ENCODE assay signal across 7 cellular contexts in the genomic region with DNA sequence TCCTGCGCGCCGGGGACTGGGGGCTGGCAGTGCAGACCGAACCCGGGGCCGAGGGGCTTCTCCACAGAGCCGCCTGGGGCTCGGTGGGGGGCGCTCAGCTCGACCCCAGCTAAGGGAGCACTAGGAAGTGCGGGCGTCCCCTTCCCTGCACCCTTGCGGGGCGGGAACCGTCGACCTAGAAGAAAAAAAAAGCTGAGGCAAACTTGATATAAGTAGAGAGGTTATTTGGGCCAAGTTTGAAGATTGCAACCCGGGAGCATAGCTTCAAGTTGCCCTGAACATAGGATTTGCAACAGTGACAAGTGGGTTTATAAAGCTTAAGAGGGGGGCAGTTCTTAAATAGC. TPM values are rescaled to one million over a fixed set of nuclear protein-coding genes. Genes with fewer than 3 reads are reported as not detected.
A peak's percentile ranks its signal among the peaks of the same experiment; 100 is the strongest.
DNase-seq lines count a peak whose midpoint lies in the region; ATAC-seq and TF ChIP-seq lines count a peak whose summit lies in the region.
"Not testable (repeated sequence)": the region's sequence is repeated elsewhere in the genome, so short reads cannot be mapped to it uniquely, and the experiment has no call there.

No MANE protein-coding gene starts in this region.

- not testable (repeated sequence) for DNase-seq in CD8-positive, alpha-beta T cell; RWPE2 (ENCODE audit: low spot score); central memory CD8-positive, alpha-beta T cell (ENCODE audit: low spot score in 2 of 2); naive thymus-derived CD4-positive, alpha-beta T cell

- not testable (repeated sequence) for H3K27me3 ChIP-seq in CD8-positive, alpha-beta T cell (ENCODE audit: insufficient read depth, low read length); RWPE2 (ENCODE audit: insufficient read depth, poor library complexity, severe bottlenecking); naive thymus-derived CD4-positive, alpha-beta T cell (ENCODE audit: control insufficient read depth in 2 of 2, insufficient read depth in 2 of 2, low read length in 2 of 2)

- not testable (repeated sequence) for H3K27ac ChIP-seq in CD8-positive, alpha-beta T cell (ENCODE audit: low read depth, low read length); RWPE2 (ENCODE audit: poor library complexity, severe bottlenecking); naive thymus-derived CD4-positive, alpha-beta T cell (ENCODE audit: low read depth, low read length)

- not testable (repeated sequence) for H3K36me3 ChIP-seq in CD8-positive, alpha-beta T cell (ENCODE audit: insufficient read depth, low read length); RWPE2 (ENCODE audit: low read depth); naive thymus-derived CD4-positive, alpha-beta T cell (ENCODE audit: control insufficient read depth in 2 of 3, insufficient read depth in 3 of 3, low read length in 3 of 3)

- not testable (repeated sequence) for H3K4me3 ChIP-seq in CD8-positive, alpha-beta T cell (ENCODE audit: low read depth, low read length); RWPE2 (ENCODE audit: severe bottlenecking); naive thymus-derived CD4-positive, alpha-beta T cell (ENCODE audit: low read length)

- TF ChIP-seq CTCF in CD8-positive, alpha-beta T cell (IDR thresholded peaks at IDR 0.05); RWPE2 (IDR thresholded peaks at IDR 0.05; ENCODE audit: poor library complexity, severe bottlenecking): not testable (repeated sequence)

- H3K4me1 Mint-ChIP-seq in CD8-positive, alpha-beta T cell (ENCODE audit: low read depth); central memory CD8-positive, alpha-beta T cell; naive thymus-derived CD4-positive, alpha-beta T cell: not testable (repeated sequence)

- H3K9me3 Mint-ChIP-seq in CD8-positive, alpha-beta T cell; central memory CD8-positive, alpha-beta T cell; naive thymus-derived CD4-positive, alpha-beta T cell: not testable (repeated sequence)

- CTCF ChIA-PET in CD8-positive, alpha-beta T cell (lab: Charles Lee); naive thymus-derived CD4-positive, alpha-beta T cell (lab: Charles Lee): not testable (repeated sequence)

- ATAC-seq in CD8-positive, alpha-beta T cell, result peak; percentile 34
- peak; percentile 28 for ATAC-seq in GM21528 (IDR thresholded peaks at IDR 0.05; ENCODE audit: low FRiP score, unreplicated experiment)
- peak; percentile 30 for ATAC-seq in HG02763 (IDR thresholded peaks at IDR 0.05; ENCODE audit: unreplicated experiment)
- ATAC-seq in HG03439 (IDR thresholded peaks at IDR 0.05; ENCODE audit: unreplicated experiment), result peak; percentile 35
- peak; percentile 23; the same call in 1 of the 3 replicates for ATAC-seq in RWPE2 (ENCODE audit: low read depth)
- peak; percentile 46 for ATAC-seq in central memory CD8-positive, alpha-beta T cell (replicated peaks; ENCODE audit: extremely low read depth, poor library complexity, severe bottlenecking)
- ATAC-seq in naive thymus-derived CD4-positive, alpha-beta T cell, result peak; percentile 34

- intact Hi-C loops in CD8-positive, alpha-beta T cell (cut with DNase I, micrococcal nuclease); naive thymus-derived CD4-positive, alpha-beta T cell (cut with micrococcal nuclease): not testable (repeated sequence)

- H3K9me3 ChIP-seq in CD8-positive, alpha-beta T cell (ENCODE audit: low read length); RWPE2 (ENCODE audit: severe bottlenecking); naive thymus-derived CD4-positive, alpha-beta T cell (ENCODE audit: control insufficient read depth in 2 of 3, low read length in 3 of 3): not testable (repeated sequence)

- H3K4me1 ChIP-seq in CD8-positive, alpha-beta T cell (ENCODE audit: insufficient read depth, low read length); RWPE2 (ENCODE audit: insufficient read depth, poor library complexity, severe bottlenecking); naive thymus-derived CD4-positive, alpha-beta T cell (ENCODE audit: control insufficient read depth in 2 of 2, insufficient read depth in 2 of 2, low read length in 2 of 2): not testable (repeated sequence)

- not testable (repeated sequence) for H3K36me3 Mint-ChIP-seq in CD8-positive, alpha-beta T cell; central memory CD8-positive, alpha-beta T cell (ENCODE audit: insufficient read depth); naive thymus-derived CD4-positive, alpha-beta T cell

- H3K27ac Mint-ChIP-seq in CD8-positive, alpha-beta T cell; central memory CD8-positive, alpha-beta T cell (ENCODE audit: low read depth); naive thymus-derived CD4-positive, alpha-beta T cell: not testable (repeated sequence)

- not testable (repeated sequence) for H3K4me3 Mint-ChIP-seq in CD8-positive, alpha-beta T cell; naive thymus-derived CD4-positive, alpha-beta T cell
- H3K4me3 Mint-ChIP-seq in central memory CD8-positive, alpha-beta T cell, result peak overlapping the region; percentile 32

- not testable (repeated sequence) for H3K27me3 Mint-ChIP-seq in CD8-positive, alpha-beta T cell (ENCODE audit: low read depth); central memory CD8-positive, alpha-beta T cell; naive thymus-derived CD4-positive, alpha-beta T cell

- POLR2A ChIA-PET in CD8-positive, alpha-beta T cell (lab: Charles Lee); naive thymus-derived CD4-positive, alpha-beta T cell (lab: Charles Lee): not testable (repeated sequence)

RNA-seq across cellular contexts. Expression of a gene that starts 0.4 kb away (rescaled TPM):
- total RNA-seq in CD8-positive, alpha-beta T cell, result 100 to 1,000 TPM; 148 to 161 TPM
- 100 to 1,000 TPM in 1 of 5 experiments, 10 to 100 TPM in 3, 1 to 10 TPM in 1; 7.5 to 134 (median 76.0) TPM for total RNA-seq in naive thymus-derived CD4-positive, alpha-beta T cell
- 10 to 100 TPM; 74.4 to 82.2 TPM for polyA plus RNA-seq in naive thymus-derived CD4-positive, alpha-beta T cell

RNA-seq across cellular contexts. Expression of a gene that starts 32.1 kb away (rescaled TPM):
- total RNA-seq in CD8-positive, alpha-beta T cell, result not detected
- 10 to 100 TPM in 1 of 5 experiments, under 1 TPM in 2, not detected in 2; 0.40 to 21.2 (median 0.88) TPM for total RNA-seq in naive thymus-derived CD4-positive, alpha-beta T cell
- polyA plus RNA-seq in naive thymus-derived CD4-positive, alpha-beta T cell, result not detected
